8 cellular contexts compared by ENCODE assay signal in the genomic region with DNA sequence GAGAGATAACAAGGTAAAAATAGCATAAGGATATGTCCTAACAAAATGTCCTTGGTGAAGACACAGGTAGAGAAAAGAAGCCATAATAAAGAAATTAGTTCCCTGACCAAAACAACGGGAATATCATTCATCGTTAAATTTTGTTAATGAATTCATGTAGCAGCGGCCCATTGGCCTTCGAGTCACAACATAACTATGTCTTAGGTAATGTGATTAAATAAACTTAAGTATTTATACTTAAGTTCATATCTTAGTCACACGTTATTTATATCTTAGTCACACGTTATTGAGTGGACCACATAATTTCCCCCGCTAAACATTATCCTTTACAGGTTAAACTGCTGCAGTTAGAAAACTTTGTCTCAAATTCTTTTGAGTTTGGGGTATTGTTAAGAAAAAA. TPM values are rescaled to one million over a fixed set of nuclear protein-coding genes. Genes with fewer than 3 reads are reported as not detected.
A peak's percentile ranks its signal among the peaks of the same experiment; 100 is the strongest.
DNase-seq lines count a peak whose midpoint lies in the region; ATAC-seq and TF ChIP-seq lines count a peak whose summit lies in the region.

No MANE protein-coding gene starts in this region.

- intact Hi-C loops in Right ventricle myocardium superior (cut with DNase I) (loop anchor here (5.0 kb wide), 1 partner anchor 57 kb away; no protein-coding TSS in a partner anchor), psoas muscle (cut with DNase I) (loop anchor here in 1 of 2 donors (2.0 kb wide), 1 partner anchor 57 kb away; no protein-coding TSS in a partner anchor)

- H3K4me3 ChIP-seq in psoas muscle = peak overlapping the region; percentile 88

- 19 to 40% (median 21%) methylated on average over 7 of the region's 7 CpGs for WGBS in psoas muscle, 3 donors

- H3K9me3 ChIP-seq in psoas muscle = no peaks in the 10 kb centered on the region

- peaks cover 35% of the 10 kb centered on the region for H3K4me1 ChIP-seq in psoas muscle

- DNase-seq in GM03348 (ENCODE audit: low spot score) (peak; percentile 66), Right ventricle myocardium superior (no peak), psoas muscle (no peak), NCI-H2081 (lab: John Stamatoyannopoulos, UW) (no peak)
- DNase-seq in stimulated activated CD4-positive, alpha-beta T cell treated with anti-CD3 and anti-CD28 coated beads, Interleukin-1b, Interleukin-23, amount 100 ng/mL, for 48 hours = no peak

- peak; percentile 35 for ATAC-seq in SK-N-SH treated with all-trans-retinoic acid at 6 μM for 48 hours
- peak; percentile 15 for ATAC-seq in Right ventricle myocardium superior (ENCODE audit: poor library complexity)
- ATAC-seq in psoas muscle = peak; percentile 53 to 69 (median 63)
- no peak for ATAC-seq in GM21529 (IDR thresholded peaks at IDR 0.05; ENCODE audit: unreplicated experiment)
- no peak for ATAC-seq in GM19351 (IDR thresholded peaks at IDR 0.05; ENCODE audit: unreplicated experiment)

- peaks cover 0 to 36% of the 10 kb centered on the region in 2 donors for H3K36me3 ChIP-seq in psoas muscle (ENCODE audit: insufficient read depth in 1 of 2, low read depth in 1 of 2)

- H3K27me3 ChIP-seq in psoas muscle (ENCODE audit: insufficient read depth in 3 of 3, low read length in 2 of 3) = no peaks in the 10 kb centered on the region

- H3K27ac ChIP-seq in psoas muscle = peak overlapping the region; percentile 100

- no peak for TF ChIP-seq CTCF in psoas muscle (IDR thresholded peaks at IDR 0.05)

TF ChIP-seq in SK-N-SH treated with all-trans-retinoic acid at 6 μM for 48 hours, 23 proteins besides CTCF, POLR2A, EP300 and RAD21:
- no peak for TF ChIP-seq CSDC2 (CRISPR knock-in tag; IDR thresholded peaks at IDR 0.05)
- TF ChIP-seq ISL1 (CRISPR knock-in tag; IDR thresholded peaks at IDR 0.05) = peak; percentile 69
- no peak for TF ChIP-seq ESRRG (CRISPR knock-in tag; IDR thresholded peaks at IDR 0.05)
- TF ChIP-seq, protein P1, sequence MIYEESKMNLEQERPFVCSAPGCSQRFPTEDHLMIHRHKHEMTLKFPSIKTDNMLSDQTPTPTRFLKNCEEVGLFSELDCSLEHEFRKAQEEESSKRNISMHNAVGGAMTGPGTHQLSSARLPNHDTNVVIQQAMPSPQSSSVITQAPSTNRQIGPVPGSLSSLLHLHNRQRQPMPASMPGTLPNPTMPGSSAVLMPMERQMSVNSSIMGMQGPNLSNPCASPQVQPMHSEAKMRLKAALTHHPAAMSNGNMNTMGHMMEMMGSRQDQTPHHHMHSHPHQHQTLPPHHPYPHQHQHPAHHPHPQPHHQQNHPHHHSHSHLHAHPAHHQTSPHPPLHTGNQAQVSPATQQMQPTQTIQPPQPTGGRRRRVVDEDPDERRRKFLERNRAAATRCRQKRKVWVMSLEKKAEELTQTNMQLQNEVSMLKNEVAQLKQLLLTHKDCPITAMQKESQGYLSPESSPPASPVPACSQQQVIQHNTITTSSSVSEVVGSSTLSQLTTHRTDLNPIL (CRISPR knock-in tag; IDR thresholded peaks at IDR 0.05; ENCODE audit: low read depth) = peak; percentile 50; the same call in 1 of the 2 replicates

RNA-seq across cellular contexts. Expression of a gene that starts 1.2 kb away (rescaled TPM):
- 370 TPM for total RNA-seq in Right ventricle myocardium superior
- 100 to 1,000 TPM; 161 to 541 (median 362) TPM for total RNA-seq in psoas muscle
- polyA plus RNA-seq in psoas muscle = 100 to 1,000 TPM in 2 of 3 donors, 10 to 100 TPM in 1; 31.6 to 497 (median 321) TPM

Comparison
In these comparisons a context has a peak if more than half of its experiments do, and no peak if none do; other contexts are left out.
1. ATAC-seq: peak in SK-N-SH treated with all-trans-retinoic acid at 6 μM for 48 hours (single experiment), Right ventricle myocardium superior (single experiment) and psoas muscle (4 of 4); none in GM21529 (single experiment) and GM19351 (single experiment).